ENCODE assay signal across 21 cellular contexts in genomic region chr1:163039694-163040093, GRCh38.
"Had no signal": no experiment of that assay in that cellular context is flagged by ENCODE, and none has a peak within 500 bp of the region (broad histone marks: within the 10 kb centered on the region; RNA-seq: fewer than 3 reads in every experiment).

No MANE protein-coding gene starts in this region.

- H3K9me3 ChIP-seq: MG63, Peyer's patch, SJCRH30 had no signal

- H3K27me3 ChIP-seq: MG63, Peyer's patch, SJCRH30 had no signal

- ATAC-seq: Right ventricle myocardium inferior had no signal

- H3K27ac ChIP-seq: Peyer's patch, SJCRH30 had no signal

- H3K4me1 ChIP-seq: Peyer's patch, SJCRH30 had no signal

- H3K36me3 ChIP-seq: MG63, Peyer's patch, SJCRH30 had no signal

- DNase-seq: Karpas-422, KG1, MG63, NCI-H1092, NCI-H1105 treated with DMSO at 0.1 percent for 48 hours, NCI-H1417 treated with DMSO at 0.1 percent for 48 hours, NCI-H146, NCI-H187, NCI-H2029, NCI-H2081 treated with DMSO at 0.1 percent for 48 hours, NCI-H2171, NCI-H226, NCI-H446, NCI-H510A, NCI-H524 treated with DMSO at 0.1 percent for 48 hours, NCI-H69, NCI-H774, Peyer's patch, SHP77 treated with DMSO at 0.1 percent for 48 hours, SJCRH30 had no signal

- H3K4me3 ChIP-seq: MG63, Peyer's patch, SJCRH30 had no signal
